Comparison of ENCODE assay signal across 11 cellular contexts in genomic region chr3:65402597-65402996, GRCh38.
DNase-seq lines count a peak whose midpoint lies in the region; ATAC-seq, FAIRE-seq and TF ChIP-seq lines count a peak whose summit lies in the region.
"Had no signal": no experiment of that assay in that cellular context is flagged by ENCODE, and none has a peak within 500 bp of the region (broad histone marks: within the 10 kb centered on the region; RNA-seq: fewer than 3 reads in every experiment).

No MANE protein-coding gene starts in this region.

- H3K4me1 ChIP-seq in H1 (replicated peaks in 1 of 4; ENCODE audit: control insufficient read depth in 3 of 4, insufficient read depth in 4 of 4, low read length in 3 of 4) (peaks cover 23 to 29% (median 27%) of the 10 kb centered on the region in 4 experiments), neuronal stem cell (ENCODE audit: control insufficient read depth in 2 of 2, insufficient read depth in 1 of 2, low read depth in 1 of 2, low read length in 2 of 2) (peaks cover 22 to 26% of the 10 kb centered on the region in 2 donors)

- H3K18ac ChIP-seq in H1 (ENCODE audit: extremely low read depth, low read length) (peak overlapping the region; percentile 72; the same call in 1 of the 2 replicates), neuronal stem cell (ENCODE audit: low read length) (peak overlapping the region; percentile 34)

- no peak for TF ChIP-seq POLR2A in H1 (IDR thresholded peaks at IDR 0.05; ENCODE audit: control extremely low read depth in 1 of 2, low read depth in 2 of 2, low read length in 2 of 2)

- peak; percentile 65 for FAIRE-seq in H1 (lab: Jason Lieb, UNC)
- FAIRE-seq: K562, small intestine had no signal

- H3K4me1 Mint-ChIP-seq in activated naive CD4-positive, alpha-beta T cell treated with anti-CD3 and anti-CD28 coated beads, Interleukin-2, amount 10 ng/mL, durations not matched to agents 7 days and 5 days: no peaks in the 10 kb centered on the region
- H3K4me1 Mint-ChIP-seq in natural killer cell treated with Interleukin-12 subunit alpha and Interleukin-12 subunit beta and Interleukin-15 and Interleukin-18, amount 100 ng/mL, for 72 hours (ENCODE audit: low read depth in 2 of 2): no peaks in the 10 kb centered on the region

- H3K27me3 Mint-ChIP-seq in activated naive CD4-positive, alpha-beta T cell treated with anti-CD3 and anti-CD28 coated beads, Interleukin-2, amount 10 ng/mL, durations not matched to agents 7 days and 5 days: no peaks in the 10 kb centered on the region
- no peaks in the 10 kb centered on the region for H3K27me3 Mint-ChIP-seq in natural killer cell treated with Interleukin-12 subunit alpha and Interleukin-12 subunit beta and Interleukin-15 and Interleukin-18, amount 100 ng/mL, for 72 hours

- H2BK15ac ChIP-seq in H1 (ENCODE audit: low read length) (no peak overlapping the region), neuronal stem cell (ENCODE audit: low read length) (no peak overlapping the region)

- no peaks in the 10 kb centered on the region for H4K20me1 ChIP-seq in H1 (replicated peaks in 1 of 2; ENCODE audit: control insufficient read depth in 1 of 2, insufficient read depth in 2 of 2, low read length in 2 of 2)

- no peak overlapping the region for H3K27ac Mint-ChIP-seq in activated naive CD4-positive, alpha-beta T cell treated with anti-CD3 and anti-CD28 coated beads, Interleukin-2, amount 10 ng/mL, durations not matched to agents 7 days and 5 days
- no peak overlapping the region for H3K27ac Mint-ChIP-seq in natural killer cell treated with Interleukin-12 subunit alpha and Interleukin-12 subunit beta and Interleukin-15 and Interleukin-18, amount 100 ng/mL, for 72 hours
- H3K27ac Mint-ChIP-seq: activated T-cell treated with anti-CD3 and anti-CD28 coated beads, Interleukin-2, amount 50 U/mL, for 72 hours had no signal

- H4K91ac ChIP-seq in H1 (replicated peaks; ENCODE audit: insufficient read length, low read length) (peak overlapping the region; percentile 64), neuronal stem cell (ENCODE audit: low read depth, low read length, poor library complexity) (no peak overlapping the region)

- 60% methylated on average over 7 of the region's 7 CpGs; no CpG with 5 or more reads in 1 of the 2 experiments for WGBS in H1 (ENCODE audit: extremely low coverage in 1 of 2, insufficient coverage in 1 of 2, insufficient read length in 1 of 2, insufficient replicate concordance in 2 of 2, low coverage in 1 of 2, low lambda C conversion rate in 2 of 2, missing lambda C conversion rate in 1 of 2), 2 experiments
- no CpG with 5 or more reads among the region's 7 CpGs for WGBS in neuronal stem cell (ENCODE audit: extremely low coverage in 2 of 2, insufficient read length in 2 of 2, insufficient replicate concordance in 1 of 2), 2 donors

- TF ChIP-seq RAD21 in H1 (IDR thresholded peaks at IDR 0.05 in 1 of 2, conservative IDR thresholded peaks at IDR 0.05 in 1 of 2; ENCODE audit: low read depth in 2 of 2, low read length in 2 of 2): no peak

- H3K27me3 ChIP-seq in H1 (replicated peaks in 1 of 4; ENCODE audit: control insufficient read depth in 3 of 4, extremely low read depth in 1 of 4, insufficient read depth in 3 of 4, low read length in 3 of 4) (no peaks in the 10 kb centered on the region), neuronal stem cell (ENCODE audit: control insufficient read depth in 3 of 3, insufficient read depth in 3 of 3, low read depth in 1 of 3, low read length in 3 of 3) (no peaks in the 10 kb centered on the region)

- peak; percentile 88 for DNase-seq in EH (ENCODE audit: low read depth)
- peak; percentile 12 for DNase-seq in NCI-H1048 (lab: John Stamatoyannopoulos, UW)
- no peak for DNase-seq in H1 (ENCODE audit: low read depth in 1 of 2, low spot score in 2 of 2)
- no peak for DNase-seq in neuronal stem cell (ENCODE audit: low spot score)
- DNase-seq in SKM-1 treated with dmso at 0.1 percent for 144 hours (lab: John Stamatoyannopoulos, UW; ENCODE audit: unreplicated experiment): no peak
- no peak for DNase-seq in activated naive CD4-positive, alpha-beta T cell treated with anti-CD3 and anti-CD28 coated beads, Interleukin-2, amount 10 ng/mL, durations not matched to agents 7 days and 5 days
- DNase-seq in natural killer cell treated with Interleukin-12 subunit alpha and Interleukin-12 subunit beta and Interleukin-15 and Interleukin-18, amount 100 ng/mL, for 72 hours (ENCODE audit: low spot score): no peak
- no peak for DNase-seq in NCI-H187 treated with DMSO at 0.1 percent for 48 hours (lab: John Stamatoyannopoulos, UW)
- DNase-seq: activated T-cell treated with anti-CD3 and anti-CD28 coated beads, Interleukin-2, amount 50 U/mL, for 72 hours; small intestine had no signal

- peaks cover 0 to 5% of the 10 kb centered on the region in 2 experiments; a peak in 2 of 4 replicates for H3K79me2 ChIP-seq in H1 (ENCODE audit: control insufficient read depth in 1 of 2, insufficient read depth in 2 of 2, low read length in 2 of 2)

- H3K9me3 ChIP-seq in H1 (ENCODE audit: insufficient read depth in 2 of 2, low read depth in 1 of 2, low read length in 1 of 2) (no peaks in the 10 kb centered on the region), neuronal stem cell (replicated peaks in 1 of 2; ENCODE audit: control insufficient read depth in 2 of 2, insufficient read depth in 1 of 2, low read depth in 1 of 2, low read length in 2 of 2) (no peaks in the 10 kb centered on the region)

- H3K9ac ChIP-seq in H1 (replicated peaks in 1 of 4; ENCODE audit: extremely low read depth in 1 of 4, low read depth in 3 of 4, low read length in 3 of 4) (peak overlapping the region in 1 of 4 experiments; percentile 2; a peak in 1 of 7 replicates), neuronal stem cell (ENCODE audit: low read depth, low read length, poor library complexity) (no peak overlapping the region)

- H3K4me2 ChIP-seq in H1 (ENCODE audit: insufficient read depth in 1 of 2, low read depth in 2 of 2, low read length in 2 of 2): peak overlapping the region; percentile 75
- H3K4me2 ChIP-seq in neuronal stem cell (ENCODE audit: insufficient read depth, low read length, poor library complexity, severe bottlenecking): no peak overlapping the region

- H3K14ac ChIP-seq in H1 (ENCODE audit: insufficient read length) (no peak overlapping the region), neuronal stem cell (ENCODE audit: low read length) (no peak overlapping the region)

- no peak overlapping the region for H4K5ac ChIP-seq in H1 (ENCODE audit: insufficient read length, low read depth, low read length)

- H2BK5ac ChIP-seq in H1 (ENCODE audit: low read depth, low read length) (no peak overlapping the region), neuronal stem cell (ENCODE audit: low read length) (no peak overlapping the region)

- H3K79me1 ChIP-seq in H1 (ENCODE audit: low read depth, low read length) (no peaks in the 10 kb centered on the region), neuronal stem cell (ENCODE audit: low read depth, low read length) (no peaks in the 10 kb centered on the region)

- H3K9me3 Mint-ChIP-seq in activated naive CD4-positive, alpha-beta T cell treated with anti-CD3 and anti-CD28 coated beads, Interleukin-2, amount 10 ng/mL, durations not matched to agents 7 days and 5 days: peaks cover 4% of the 10 kb centered on the region
- peaks cover 6% of the 10 kb centered on the region for H3K9me3 Mint-ChIP-seq in natural killer cell treated with Interleukin-12 subunit alpha and Interleukin-12 subunit beta and Interleukin-15 and Interleukin-18, amount 100 ng/mL, for 72 hours

- H2AK5ac ChIP-seq in H1 (ENCODE audit: low read depth, low read length): peak overlapping the region; percentile 41
- no peak overlapping the region for H2AK5ac ChIP-seq in neuronal stem cell (ENCODE audit: low read depth, low read length)

- H3K36me3 ChIP-seq in H1 (ENCODE audit: control insufficient read depth in 2 of 4, insufficient read depth in 4 of 4, low read length in 3 of 4) (no peaks in the 10 kb centered on the region), neuronal stem cell (replicated peaks in 1 of 2; ENCODE audit: control insufficient read depth in 2 of 2, insufficient read depth in 2 of 2, low read length in 2 of 2) (peaks cover 3 to 5% of the 10 kb centered on the region in 2 donors)

- H3K27ac ChIP-seq in H1 (ENCODE audit: low read depth, low read length) (no peak overlapping the region), neuronal stem cell (replicated peaks; ENCODE audit: low read length) (no peak overlapping the region)

- H2AFZ ChIP-seq in H1 (ENCODE audit: low read length) (no peak overlapping the region), neuronal stem cell (ENCODE audit: low read length) (no peak overlapping the region)

- TF ChIP-seq CTCF in H1 (IDR thresholded peaks at IDR 0.05; ENCODE audit: control extremely low read depth in 1 of 3, insufficient read depth in 1 of 3, low read depth in 1 of 3, low read length in 3 of 3): no peak

- H3K4me3 ChIP-seq in H1 (ENCODE audit: extremely low read depth in 1 of 4, insufficient read depth in 2 of 4, low read depth in 3 of 4, low read length in 4 of 4): 0 out of 8 replicates have a peak overlapping the region, but pooled peaks of 1 of the 4 experiments have one; percentile 53
- H3K4me3 ChIP-seq in neuronal stem cell (ENCODE audit: low read length in 2 of 2): peak overlapping the region in 1 of 2 donors; percentile 30
- H3K4me3 ChIP-seq: K562 had no signal

- no peaks in the 10 kb centered on the region for H3K36me3 Mint-ChIP-seq in activated naive CD4-positive, alpha-beta T cell treated with anti-CD3 and anti-CD28 coated beads, Interleukin-2, amount 10 ng/mL, durations not matched to agents 7 days and 5 days
- H3K36me3 Mint-ChIP-seq in natural killer cell treated with Interleukin-12 subunit alpha and Interleukin-12 subunit beta and Interleukin-15 and Interleukin-18, amount 100 ng/mL, for 72 hours: no peaks in the 10 kb centered on the region

- H3K23me2 ChIP-seq in H1 (ENCODE audit: low read depth, low read length): 0 out of 2 replicates have a peak, but pooled peaks cover 3% of the 10 kb centered on the region

- ATAC-seq in natural killer cell treated with Interleukin-12 subunit alpha and Interleukin-12 subunit beta and Interleukin-15 and Interleukin-18, amount 100 ng/mL, for 72 hours: no peak
- ATAC-seq: activated T-cell treated with anti-CD3 and anti-CD28 coated beads, Interleukin-2, amount 50 U/mL, for 72 hours; K562 had no signal

- CTCF ChIA-PET in H1 (lab: Charles Lee; ENCODE audit: partially characterized antibody): interaction anchor here (0.5 to 1.3 kb wide), 3 partner anchors 23 to 75 kb away, joined by 3 to 5 read pairs (median 3); no protein-coding TSS in a partner anchor
- CTCF ChIA-PET in activated naive CD4-positive, alpha-beta T cell treated with anti-CD3 and anti-CD28 coated beads, Interleukin-2, amount 10 ng/mL, durations not matched to agents 7 days and 5 days (lab: Charles Lee): no interaction called here

- H2BK120ac ChIP-seq in H1 (replicated peaks; ENCODE audit: low read depth, low read length) (no peak overlapping the region), neuronal stem cell (ENCODE audit: low read depth, low read length) (no peak overlapping the region)

- H2BK20ac ChIP-seq in H1 (ENCODE audit: low read length): no peak overlapping the region

- peak overlapping the region; percentile 76 for H2BK12ac ChIP-seq in H1 (ENCODE audit: low read depth, low read length)
- H2BK12ac ChIP-seq in neuronal stem cell (ENCODE audit: low read length): no peak overlapping the region

- no peak for TF ChIP-seq EP300 in H1 (IDR thresholded peaks at IDR 0.05; ENCODE audit: borderline replicate concordance in 1 of 2, low read depth in 2 of 2, low read length in 2 of 2)

- H3K4ac ChIP-seq in H1 (replicated peaks; ENCODE audit: insufficient read length, low read depth, low read length) (no peak overlapping the region), neuronal stem cell (ENCODE audit: low read length) (no peak overlapping the region)

- H3K4me3 Mint-ChIP-seq in activated naive CD4-positive, alpha-beta T cell treated with anti-CD3 and anti-CD28 coated beads, Interleukin-2, amount 10 ng/mL, durations not matched to agents 7 days and 5 days: no peak overlapping the region
- H3K4me3 Mint-ChIP-seq in natural killer cell treated with Interleukin-12 subunit alpha and Interleukin-12 subunit beta and Interleukin-15 and Interleukin-18, amount 100 ng/mL, for 72 hours: no peak overlapping the region
- H3K4me3 Mint-ChIP-seq: activated T-cell treated with anti-CD3 and anti-CD28 coated beads, Interleukin-2, amount 50 U/mL, for 72 hours had no signal

- H4K8ac ChIP-seq in H1 (ENCODE audit: extremely low read depth, insufficient read depth, low read length) (no peak overlapping the region), neuronal stem cell (ENCODE audit: low read depth, low read length) (no peak overlapping the region)

- H3K56ac ChIP-seq in H1 (replicated peaks; ENCODE audit: insufficient read length, low read depth, low read length): no peak overlapping the region

- POLR2A ChIA-PET in H1 (lab: Charles Lee; ENCODE audit: partially characterized antibody): interaction anchor here (1.2 kb wide), 1 partner anchor 8 kb away, joined by 5 read pairs; no protein-coding TSS in a partner anchor

- no peak overlapping the region for H3K23ac ChIP-seq in H1 (ENCODE audit: insufficient read length)
- no peak overlapping the region for H3K23ac ChIP-seq in neuronal stem cell (ENCODE audit: low read depth, low read length, poor library complexity)

Comparison
In these comparisons a context has a peak if more than half of its experiments do, and no peak if none do; other contexts are left out.
1. DNase-seq: peak in EH (single experiment) and NCI-H1048 (single experiment); none in H1 (0 of 2), neuronal stem cell (single experiment), SKM-1 treated with dmso at 0.1 percent for 144 hours (single experiment), activated naive CD4-positive, alpha-beta T cell treated with anti-CD3 and anti-CD28 coated beads, Interleukin-2, amount 10 ng/mL, durations not matched to agents 7 days and 5 days (single experiment), natural killer cell treated with Interleukin-12 subunit alpha and Interleukin-12 subunit beta and Interleukin-15 and Interleukin-18, amount 100 ng/mL, for 72 hours (single experiment) and NCI-H187 treated with DMSO at 0.1 percent for 48 hours (single experiment).